11 cellular contexts compared by ENCODE assay signal in the genomic region with DNA sequence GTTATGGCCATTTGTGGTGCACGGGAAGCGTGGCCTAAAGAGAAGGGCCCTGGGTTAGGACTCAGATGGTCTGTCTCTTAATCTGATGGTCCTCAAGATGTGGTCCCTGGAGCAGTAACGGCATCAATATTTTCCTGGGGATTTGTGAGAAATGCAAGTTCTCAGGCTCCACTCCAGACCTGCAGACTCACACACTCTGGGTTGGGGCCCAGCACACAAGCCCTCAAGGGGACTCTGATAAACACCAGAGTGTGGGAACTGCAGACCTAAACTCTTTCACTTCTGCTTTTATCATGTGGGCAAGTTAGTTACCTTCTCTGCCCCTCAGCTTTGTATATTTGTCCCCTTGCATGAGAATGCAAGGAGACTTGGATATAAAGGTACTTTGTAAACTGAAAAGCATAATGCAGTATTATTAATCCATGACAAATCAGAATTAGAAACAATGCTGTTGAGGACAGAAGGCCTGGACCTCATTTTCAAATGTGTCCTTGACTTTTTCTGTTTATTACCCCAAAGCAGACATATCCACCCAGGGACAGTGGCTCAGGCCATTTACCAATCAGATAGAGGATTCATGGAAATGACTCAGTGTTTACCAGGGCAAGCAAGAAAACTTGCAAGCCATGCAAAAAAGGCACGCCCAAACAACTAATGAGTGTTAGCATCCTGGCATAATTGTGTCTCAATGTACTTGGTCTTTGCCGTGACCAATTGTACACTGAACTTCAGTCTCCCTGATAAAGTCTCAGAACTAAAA.
A peak's percentile ranks its signal among the peaks of the same experiment; 100 is the strongest.
DNase-seq lines count a peak whose midpoint lies in the region; ATAC-seq and TF ChIP-seq lines count a peak whose summit lies in the region.
"Had no signal": no experiment of that assay in that cellular context is flagged by ENCODE, and none has a peak within 500 bp of the region (broad histone marks: within the 10 kb centered on the region; RNA-seq: fewer than 3 reads in every experiment).

No MANE protein-coding gene starts in this region.

- H3K27ac ChIP-seq in dorsolateral prefrontal cortex (no peak overlapping the region), ascending aorta (no peak overlapping the region)
- H3K27ac ChIP-seq: adrenal gland, right atrium auricular region had no signal

- H3K27me3 ChIP-seq in dorsolateral prefrontal cortex (no peaks in the 10 kb centered on the region), ascending aorta (no peaks in the 10 kb centered on the region)
- H3K27me3 ChIP-seq: adrenal gland, right atrium auricular region had no signal

- intact Hi-C loops in dorsolateral prefrontal cortex (cut with DNase I): loop anchor here in 1 of 2 donors (10.0 kb wide), 1 partner anchor 50 kb away; no protein-coding TSS in a partner anchor
- intact Hi-C loops in ascending aorta (cut with DNase I): no loop called here

- DNase-seq in DMS53 (lab: John Stamatoyannopoulos, UW) (peak; percentile 63), GM19240 (ENCODE audit: insufficient read length, low spot score) (peak; percentile 6), T1000 (lab: John Stamatoyannopoulos, UW) (no peak), dorsolateral prefrontal cortex (no peak), ascending aorta (ENCODE audit: low spot score in 2 of 2) (no peak)
- DNase-seq in stimulated activated CD4-positive, alpha-beta T cell treated with anti-CD3 and anti-CD28 coated beads, Interleukin-1b, Interleukin-23, amount 100 ng/mL, for 48 hours: no peak

- TF ChIP-seq CTCF in dorsolateral prefrontal cortex (IDR thresholded peaks at IDR 0.05 in 54 of 56, conservative IDR thresholded peaks at IDR 0.05 in 2 of 56; ENCODE audit: low read depth in 1 of 56, partially characterized antibody in 56 of 56) (no peak), ascending aorta (IDR thresholded peaks at IDR 0.05) (no peak)

- ATAC-seq in HG02840 (IDR thresholded peaks at IDR 0.05; ENCODE audit: low FRiP score, unreplicated experiment): peak; percentile 94
- peak; percentile 88 for ATAC-seq in HG03575 (IDR thresholded peaks at IDR 0.05; ENCODE audit: extremely low read depth, insufficient number of reproducible peaks, low FRiP score, unreplicated experiment)
- ATAC-seq: esophagus mucosa had no signal

- H3K4me3 ChIP-seq in dorsolateral prefrontal cortex (no peak overlapping the region), ascending aorta (no peak overlapping the region)
- H3K4me3 ChIP-seq: adrenal gland, right atrium auricular region had no signal

- no peaks in the 10 kb centered on the region for H3K4me1 ChIP-seq in ascending aorta
- H3K4me1 ChIP-seq: right atrium auricular region had no signal

- H3K9me3 ChIP-seq in ascending aorta: no peaks in the 10 kb centered on the region
- H3K9me3 ChIP-seq: adrenal gland, right atrium auricular region had no signal

- no peaks in the 10 kb centered on the region for H3K36me3 ChIP-seq in ascending aorta
- H3K36me3 ChIP-seq: adrenal gland, right atrium auricular region had no signal

Comparison
In these comparisons a context has a peak if more than half of its experiments do, and no peak if none do; other contexts are left out.
1. DNase-seq: peak in DMS53 (single experiment) and GM19240 (single experiment); none in stimulated activated CD4-positive, alpha-beta T cell treated with anti-CD3 and anti-CD28 coated beads, Interleukin-1b, Interleukin-23, amount 100 ng/mL, for 48 hours (single experiment), T1000 (single experiment), dorsolateral prefrontal cortex (0 of 10) and ascending aorta (0 of 2).